8 cellular contexts compared by ENCODE assay signal in genomic region chr19:18701250-18701608, GRCh38. TPM values are rescaled to one million over a fixed set of nuclear protein-coding genes. Genes with fewer than 3 reads are reported as not detected.
DNase-seq lines count a peak whose midpoint lies in the region; ATAC-seq and TF ChIP-seq lines count a peak whose summit lies in the region.

No MANE protein-coding gene starts in this region.

- H3K9me3 ChIP-seq in DND-41 (ENCODE audit: insufficient read depth, low read length, severe bottlenecking): no peaks in the 10 kb centered on the region
- no peaks in the 10 kb centered on the region for H3K9me3 ChIP-seq in left lung

- no peaks in the 10 kb centered on the region for H3K27me3 ChIP-seq in DND-41 (ENCODE audit: insufficient read depth, low read length, poor library complexity)
- no peaks in the 10 kb centered on the region for H3K27me3 ChIP-seq in left lung

- H3K4me2 ChIP-seq in DND-41 (ENCODE audit: insufficient read depth, low read length): peak overlapping the region; percentile 60

- H3K36me3 ChIP-seq in DND-41 (ENCODE audit: insufficient read depth, low read length) (no peaks in the 10 kb centered on the region), left lung (no peaks in the 10 kb centered on the region)

- H3K27me3 Mint-ChIP-seq in activated CD4-positive, alpha-beta memory T cell treated with anti-CD3 and anti-CD28 coated beads for 36 hours: no peaks in the 10 kb centered on the region

- peak; percentile 8; the same call in 1 of the 3 replicates for ATAC-seq in DND-41 (ENCODE audit: insufficient read depth, low read depth)
- ATAC-seq in HG02588 (IDR thresholded peaks at IDR 0.05; ENCODE audit: unreplicated experiment): peak; percentile 23
- ATAC-seq in left lung: no peak
- ATAC-seq in GM19328 (IDR thresholded peaks at IDR 0.05; ENCODE audit: unreplicated experiment): no peak

- CTCF ChIA-PET in activated CD4-positive, alpha-beta memory T cell treated with anti-CD3 and anti-CD28 coated beads for 36 hours (lab: Charles Lee): no interaction called here

- H3K9me3 Mint-ChIP-seq in activated CD4-positive, alpha-beta memory T cell treated with anti-CD3 and anti-CD28 coated beads for 36 hours: no peaks in the 10 kb centered on the region

- intact Hi-C loops in activated CD4-positive, alpha-beta memory T cell treated with anti-CD3 and anti-CD28 coated beads for 36 hours (cut with micrococcal nuclease): no loop called here
- intact Hi-C loops in left lung (cut with DNase I): no loop called here

- H3K4me1 Mint-ChIP-seq in activated CD4-positive, alpha-beta memory T cell treated with anti-CD3 and anti-CD28 coated beads for 36 hours (ENCODE audit: low read depth): peaks cover 31% of the 10 kb centered on the region

- H3K4me3 ChIP-seq in DND-41 (ENCODE audit: low read depth in 1 of 2, low read length in 2 of 2): peak overlapping the region in 1 of 2 experiments; percentile 44; a peak in 1 of 4 replicates
- peak overlapping the region; percentile 13 to 32 for H3K4me3 ChIP-seq in left lung

- H3K79me2 ChIP-seq in DND-41 (ENCODE audit: insufficient read depth, low read length): peaks cover 16% of the 10 kb centered on the region; the same call in 1 of the 2 replicates

- H3K9ac ChIP-seq in DND-41 (ENCODE audit: low read depth, low read length): peak overlapping the region; percentile 32; the same call in 1 of the 2 replicates

- H4K20me1 ChIP-seq in DND-41 (ENCODE audit: insufficient read depth, low read length): peaks cover 41% of the 10 kb centered on the region

- peak overlapping the region; percentile 55 for H3K4me3 Mint-ChIP-seq in activated CD4-positive, alpha-beta memory T cell treated with anti-CD3 and anti-CD28 coated beads for 36 hours

- H3K4me1 ChIP-seq in DND-41 (ENCODE audit: insufficient read depth, low read length) (peaks cover 20% of the 10 kb centered on the region), left lung (peaks cover 12 to 21% of the 10 kb centered on the region in 2 donors)

- H2AFZ ChIP-seq in DND-41 (ENCODE audit: low read depth, low read length): no peak overlapping the region

- H3K36me3 Mint-ChIP-seq in activated CD4-positive, alpha-beta memory T cell treated with anti-CD3 and anti-CD28 coated beads for 36 hours: no peaks in the 10 kb centered on the region

- H3K27ac ChIP-seq in DND-41 (ENCODE audit: low read length) (no peak overlapping the region), left lung (peak overlapping the region in 1 of 2 donors; percentile 53)

- TF ChIP-seq CTCF in DND-41 (IDR thresholded peaks at IDR 0.05; ENCODE audit: borderline replicate concordance, extremely low read depth, low read length, poor library complexity, severe bottlenecking) (no peak), left lung (IDR thresholded peaks at IDR 0.05) (no peak)

- POLR2A ChIA-PET in activated CD4-positive, alpha-beta memory T cell treated with anti-CD3 and anti-CD28 coated beads for 36 hours (lab: Charles Lee): no interaction called here

- no peak overlapping the region for H3K27ac Mint-ChIP-seq in activated CD4-positive, alpha-beta memory T cell treated with anti-CD3 and anti-CD28 coated beads for 36 hours

- DNase-seq in DND-41: no peak
- no peak for DNase-seq in activated CD4-positive, alpha-beta memory T cell treated with anti-CD3 and anti-CD28 coated beads for 36 hours
- no peak for DNase-seq in left lung
- no peak for DNase-seq in SKM-1 treated with dmso at 0.1 percent for 144 hours (lab: John Stamatoyannopoulos, UW; ENCODE audit: unreplicated experiment)
- no peak for DNase-seq in HK-2 (ENCODE audit: unreplicated experiment)
- no peak for DNase-seq in NCI-H1092 treated with DMSO at 0.1 percent for 48 hours (lab: John Stamatoyannopoulos, UW)

RNA-seq across cellular contexts. Expression of gene CRTC1, which starts 17.7 kb away (rescaled TPM):
- 1 to 10 TPM; 5.6 to 6.3 TPM for total RNA-seq in activated CD4-positive, alpha-beta memory T cell treated with anti-CD3 and anti-CD28 coated beads for 36 hours
- total RNA-seq in left lung: 10 to 100 TPM; 11.3 to 13.8 TPM

Comparison
In these comparisons a context has a peak if more than half of its experiments do, and no peak if none do; other contexts are left out.
1. ATAC-seq: peak in DND-41 (single experiment) and HG02588 (single experiment); none in left lung (single experiment) and GM19328 (single experiment).